ENCODE assay signal across 1 cellular context in the genomic region with DNA sequence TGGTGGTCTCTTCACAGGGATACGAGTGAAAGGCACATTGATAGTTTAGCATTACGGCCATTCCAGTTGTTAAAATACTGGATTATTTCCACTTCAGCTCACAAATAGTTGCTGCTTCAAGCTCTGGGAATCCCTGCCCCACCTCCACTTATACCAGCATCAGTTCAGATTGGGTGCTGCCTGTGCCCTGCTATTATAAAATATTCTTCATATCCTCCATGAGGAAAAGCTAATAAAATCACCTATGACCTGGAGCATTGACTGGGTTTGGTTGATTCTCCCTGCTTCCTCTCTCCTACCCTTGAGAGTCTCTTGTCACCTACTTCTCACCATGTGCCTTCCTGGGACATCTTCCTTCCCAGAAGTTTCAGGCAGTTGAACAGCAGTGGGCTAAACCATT.
TF ChIP-seq lines count a peak whose summit lies in the region.

No MANE protein-coding gene starts in this region.

TF ChIP-seq in H1, 55 proteins besides CTCF, POLR2A, EP300 and RAD21 (continued from another document):
- TF ChIP-seq SIX5 (IDR thresholded peaks at IDR 0.05; ENCODE audit: low read depth, low read length), result no peak
- no peak for TF ChIP-seq TAF1 (IDR thresholded peaks at IDR 0.05; ENCODE audit: low read depth, low read length)
- no peak for TF ChIP-seq CBX5 (IDR thresholded peaks at IDR 0.05; ENCODE audit: low read depth, low read length)
- TF ChIP-seq RXRA (IDR thresholded peaks at IDR 0.05; ENCODE audit: insufficient read depth, low read depth, low read length), result no peak
- no peak for TF ChIP-seq TAF7 (optimal IDR thresholded peaks at IDR 0.05; ENCODE audit: borderline replicate concordance, low read depth, low read length)
- TF ChIP-seq CHD2 (IDR thresholded peaks at IDR 0.05; ENCODE audit: low read length), result no peak
- TF ChIP-seq NANOG (IDR thresholded peaks at IDR 0.05; ENCODE audit: insufficient read depth, low read depth, low read length, poor library complexity, severe bottlenecking), result no peak
- no peak for TF ChIP-seq HDAC6 (IDR thresholded peaks at IDR 0.05; ENCODE audit: low read depth, low read length)
- TF ChIP-seq POLR2AphosphoS5 (IDR thresholded peaks at IDR 0.05; ENCODE audit: low read depth, low read length), result no peak
- no peak for TF ChIP-seq GABPA (IDR thresholded peaks at IDR 0.05; ENCODE audit: borderline replicate concordance, insufficient read depth, low read length)
- no peak for TF ChIP-seq FOSL1 (IDR thresholded peaks at IDR 0.05; ENCODE audit: insufficient read depth, low read depth, low read length)
- no peak for TF ChIP-seq HDAC2 (IDR thresholded peaks at IDR 0.05; ENCODE audit: borderline replicate concordance in 1 of 2, low read depth in 2 of 2, low read length in 2 of 2)
- no peak for TF ChIP-seq SRF (IDR thresholded peaks at IDR 0.05; ENCODE audit: low read depth, low read length)
- TF ChIP-seq JUN (IDR thresholded peaks at IDR 0.05; ENCODE audit: low read depth, low read length), result no peak
